ENCODE assay signal across 25 cellular contexts in genomic region chr16:50609049-50609832, GRCh38.
DNase-seq lines count a peak whose midpoint lies in the region; ATAC-seq and TF ChIP-seq lines count a peak whose summit lies in the region.
"Had no signal": no experiment of that assay in that cellular context is flagged by ENCODE, and none has a peak within 500 bp of the region (broad histone marks: within the 10 kb centered on the region; RNA-seq: fewer than 3 reads in every experiment).

No MANE protein-coding gene starts in this region.

- no peaks in the 10 kb centered on the region for H3K27me3 Mint-ChIP-seq in activated T-cell treated with anti-CD3 and anti-CD28 coated beads, Interleukin-2, amount 50 U/mL, for 24 hours
- no peaks in the 10 kb centered on the region for H3K27me3 Mint-ChIP-seq in T-helper 17 cell
- H3K27me3 Mint-ChIP-seq: activated CD4-positive, alpha-beta T cell treated with anti-CD3 and anti-CD28 coated beads for 36 hours; CD4-positive, alpha-beta memory T cell; central memory CD8-positive, alpha-beta T cell had no signal

- 72% methylated on average over 12 of the region's 12 CpGs for WGBS in esophagus muscularis mucosa
- 78 to 82% methylated on average over 4 to 12 of the region's 12 CpGs for WGBS in transverse colon (ENCODE audit: low coverage in 1 of 2), 2 donors

- peaks cover 26 to 100% (median 98%) of the 10 kb centered on the region in 4 donors for H3K4me1 ChIP-seq in esophagus muscularis mucosa
- H3K4me1 ChIP-seq in muscle layer of duodenum (ENCODE audit: control insufficient read depth in 1 of 2, insufficient read depth in 2 of 2, low read length in 2 of 2): peaks cover 12 to 79% of the 10 kb centered on the region in 2 donors
- H3K4me1 ChIP-seq in transverse colon: peaks cover 14 to 46% (median 18%) of the 10 kb centered on the region in 4 donors
- H3K4me1 ChIP-seq: psoas muscle had no signal

- no peaks in the 10 kb centered on the region for H3K9me3 Mint-ChIP-seq in activated T-cell treated with anti-CD3 and anti-CD28 coated beads, Interleukin-2, amount 50 U/mL, for 24 hours
- H3K9me3 Mint-ChIP-seq: CD4-positive, alpha-beta memory T cell; central memory CD8-positive, alpha-beta T cell had no signal

- H3K9me3 ChIP-seq in esophagus muscularis mucosa (no peaks in the 10 kb centered on the region), muscle layer of duodenum (ENCODE audit: control insufficient read depth in 1 of 2, low read length in 2 of 2) (no peaks in the 10 kb centered on the region), transverse colon (no peaks in the 10 kb centered on the region), T-helper 17 cell (ENCODE audit: control insufficient read depth, low read length, poor library complexity, severe bottlenecking) (no peaks in the 10 kb centered on the region)
- H3K9me3 ChIP-seq: psoas muscle, upper lobe of right lung had no signal

- H3K36me3 ChIP-seq in esophagus muscularis mucosa (no peaks in the 10 kb centered on the region), muscle layer of duodenum (ENCODE audit: control insufficient read depth in 1 of 2, insufficient read depth in 2 of 2, low read length in 2 of 2) (no peaks in the 10 kb centered on the region), transverse colon (no peaks in the 10 kb centered on the region), H7 (replicated peaks; ENCODE audit: control insufficient read depth, insufficient read depth, low read length) (no peaks in the 10 kb centered on the region)
- H3K36me3 ChIP-seq: upper lobe of right lung had no signal

- no peak for ATAC-seq in T-helper 17 cell
- ATAC-seq: activated CD4-positive, alpha-beta T cell treated with anti-CD3 and anti-CD28 coated beads for 36 hours; SK-N-SH treated with all-trans-retinoic acid at 6 μM for 48 hours; upper lobe of right lung had no signal

- TF ChIP-seq EP300 in esophagus muscularis mucosa (IDR thresholded peaks at IDR 0.05) (no peak), transverse colon (IDR thresholded peaks at IDR 0.05; ENCODE audit: low read depth) (no peak)

- H3K36me3 Mint-ChIP-seq in activated T-cell treated with anti-CD3 and anti-CD28 coated beads, Interleukin-2, amount 50 U/mL, for 24 hours (ENCODE audit: low read depth): no peaks in the 10 kb centered on the region
- H3K36me3 Mint-ChIP-seq in T-helper 17 cell (ENCODE audit: low read depth): no peaks in the 10 kb centered on the region
- H3K36me3 Mint-ChIP-seq: CD4-positive, alpha-beta memory T cell had no signal

- H3K27ac ChIP-seq in esophagus muscularis mucosa (replicated peaks in 1 of 4): peak overlapping the region; percentile 85 to 92 (median 88)
- H3K27ac ChIP-seq in muscle layer of duodenum (ENCODE audit: low read length): peak overlapping the region; percentile 29
- H3K27ac ChIP-seq in transverse colon: peak overlapping the region; percentile 55 to 86 (median 80)
- H3K27ac ChIP-seq: psoas muscle, upper lobe of right lung had no signal

- H3K27ac Mint-ChIP-seq in activated T-cell treated with anti-CD3 and anti-CD28 coated beads, Interleukin-2, amount 50 U/mL, for 24 hours: peak overlapping the region; percentile 34
- H3K27ac Mint-ChIP-seq in T-helper 17 cell: no peak overlapping the region
- H3K27ac Mint-ChIP-seq: activated CD4-positive, alpha-beta T cell treated with anti-CD3 and anti-CD28 coated beads for 36 hours had no signal

- in situ Hi-C loops in transverse colon (cut with MboI; ENCODE audit: low pct_ligation_motif_present in 1 of 4, low pct_unique_long_range_greater_than_20kb in 1 of 4, low sequenced_read_pairs in 3 of 4): no loop called here

- intact Hi-C loops in esophagus muscularis mucosa (cut with DNase I) (no loop called here), transverse colon (cut with DNase I; ENCODE audit: low total_unique reads) (no loop called here)

- DNase-seq in activated T-cell treated with anti-CD3 and anti-CD28 coated beads, Interleukin-2, amount 50 U/mL, for 24 hours: no peak
- no peak for DNase-seq in activated T-cell treated with anti-CD3 and anti-CD28 coated beads, Interleukin-2, amount 50 U/mL, for 1 hour
- DNase-seq in esophagus muscularis mucosa (ENCODE audit: extremely low spot score) (no peak), transverse colon (no peak), H7 (no peak), globus pallidus (ENCODE audit: low spot score) (no peak), T-helper 17 cell (no peak)
- DNase-seq: 8988T; activated CD4-positive, alpha-beta T cell treated with anti-CD3 and anti-CD28 coated beads for 36 hours; activated CD8-positive, alpha-beta memory T cell treated with anti-CD3 and anti-CD28 coated beads for 24 hours; activated gamma-delta T cell treated with Interleukin-2 at 50 U/mL for 16 hours; CD4-positive, alpha-beta memory T cell; DMS153; head of caudate nucleus; IMR-90; mammary epithelial cell; NCI-H1048; NCI-H1694; psoas muscle; stimulated activated CD4-positive, alpha-beta T cell treated with anti-CD3 and anti-CD28 coated beads, Interleukin-2, amount 100 ng/mL, for 24 hours; upper lobe of right lung had no signal

- TF ChIP-seq CTCF in esophagus muscularis mucosa (IDR thresholded peaks at IDR 0.05) (peak in 1 of 3 experiments; percentile 32), transverse colon (IDR thresholded peaks at IDR 0.05) (peak in 2 of 5 experiments; percentile 11 to 12)

- no peak overlapping the region for H3K4me3 ChIP-seq in esophagus muscularis mucosa
- no peak overlapping the region for H3K4me3 ChIP-seq in muscle layer of duodenum (ENCODE audit: low read depth in 1 of 2, low read length in 2 of 2)
- H3K4me3 ChIP-seq in transverse colon: no peak overlapping the region
- no peak overlapping the region for H3K4me3 ChIP-seq in H7 (ENCODE audit: insufficient read depth, low read depth, low read length)
- H3K4me3 ChIP-seq: psoas muscle, smooth muscle cell, upper lobe of right lung had no signal

- peaks cover 10% of the 10 kb centered on the region for H3K4me1 Mint-ChIP-seq in activated T-cell treated with anti-CD3 and anti-CD28 coated beads, Interleukin-2, amount 50 U/mL, for 24 hours (ENCODE audit: low read depth)
- H3K4me1 Mint-ChIP-seq in T-helper 17 cell: peaks cover 12% of the 10 kb centered on the region

- no peaks in the 10 kb centered on the region for H3K27me3 ChIP-seq in esophagus muscularis mucosa
- H3K27me3 ChIP-seq in muscle layer of duodenum (ENCODE audit: low read depth, low read length): no peaks in the 10 kb centered on the region
- no peaks in the 10 kb centered on the region for H3K27me3 ChIP-seq in transverse colon
- no peaks in the 10 kb centered on the region for H3K27me3 ChIP-seq in H7 (ENCODE audit: control insufficient read depth, insufficient read depth, low read length)
- H3K27me3 ChIP-seq: upper lobe of right lung had no signal

- H3K4me3 Mint-ChIP-seq in activated T-cell treated with anti-CD3 and anti-CD28 coated beads, Interleukin-2, amount 50 U/mL, for 24 hours: no peak overlapping the region
- no peak overlapping the region for H3K4me3 Mint-ChIP-seq in T-helper 17 cell
- H3K4me3 Mint-ChIP-seq: activated CD4-positive, alpha-beta T cell treated with anti-CD3 and anti-CD28 coated beads for 36 hours; CD4-positive, alpha-beta memory T cell; central memory CD8-positive, alpha-beta T cell had no signal

- TF ChIP-seq POLR2A in esophagus muscularis mucosa (IDR thresholded peaks at IDR 0.05; ENCODE audit: low read depth): no peak
- TF ChIP-seq POLR2A in transverse colon (IDR thresholded peaks at IDR 0.05): no peak

Comparison
In these comparisons a context has a peak if more than half of its experiments do, and no peak if none do; other contexts are left out.
1. H3K27ac ChIP-seq: peak in every context shown above with its lines; median percentile 88 in esophagus muscularis mucosa; 80 in transverse colon; 29 in muscle layer of duodenum.